ENCODE assay signal across 14 cellular contexts in genomic region chr3:74613566-74613965, GRCh38. TPM values are rescaled to one million over a fixed set of nuclear protein-coding genes. Genes with fewer than 3 reads are reported as not detected.
A peak's percentile ranks its signal among the peaks of the same experiment; 100 is the strongest.
DNase-seq lines count a peak whose midpoint lies in the region; ATAC-seq, FAIRE-seq and TF ChIP-seq lines count a peak whose summit lies in the region.
"Had no signal": no experiment of that assay in that cellular context is flagged by ENCODE, and none has a peak within 500 bp of the region (broad histone marks: within the 10 kb centered on the region; RNA-seq: fewer than 3 reads in every experiment).

No MANE protein-coding gene starts in this region.

- peak overlapping the region; percentile 23 for H3K9ac ChIP-seq in neural cell (ENCODE audit: low read length)

- H3K27me3 ChIP-seq in heart left ventricle: peaks cover 0 to 37% (median 3%) of the 10 kb centered on the region in 9 donors
- H3K27me3 ChIP-seq in esophagus squamous epithelium: peaks cover 0 to 44% (median 0%) of the 10 kb centered on the region in 4 donors
- peaks cover 20% of the 10 kb centered on the region for H3K27me3 ChIP-seq in neural cell (ENCODE audit: insufficient read depth, low read depth, low read length)

- H3K36me3 ChIP-seq in heart left ventricle (no peaks in the 10 kb centered on the region), esophagus squamous epithelium (no peaks in the 10 kb centered on the region), neural cell (ENCODE audit: insufficient read depth, low read length) (no peaks in the 10 kb centered on the region)

- peak overlapping the region; percentile 43 for H3K4me2 ChIP-seq in neural cell (ENCODE audit: low read length)

- POLR2A ChIA-PET in GM10248 (lab: Yijun Ruan, JAX): no interaction called here

- peaks cover 0 to 12% (median 0%) of the 10 kb centered on the region in 12 donors for H3K4me1 ChIP-seq in heart left ventricle
- no peaks in the 10 kb centered on the region for H3K4me1 ChIP-seq in esophagus squamous epithelium

- H3K4me3 ChIP-seq in heart left ventricle (peak overlapping the region; percentile 17 to 56 (median 38)), esophagus squamous epithelium (peak overlapping the region in 3 of 4 donors; percentile 10 to 53 (median 28)), neural cell (ENCODE audit: low read length) (peak overlapping the region; percentile 69)

- TF ChIP-seq CTCF in heart left ventricle (IDR thresholded peaks at IDR 0.05) (no peak), esophagus squamous epithelium (IDR thresholded peaks at IDR 0.05) (no peak), neural cell (IDR thresholded peaks at IDR 0.05; ENCODE audit: poor library complexity, severe bottlenecking) (no peak), GM10248 (IDR thresholded peaks at IDR 0.05; ENCODE audit: control extremely low read depth, extremely low read depth, low read depth, missing control alignments) (no peak)

- H3K9me2 ChIP-seq in neural cell (ENCODE audit: insufficient read depth, low read length): no peaks in the 10 kb centered on the region

- WGBS in heart left ventricle, 4 donors: 21 to 32% (median 27%) methylated on average over 15 of the region's 15 CpGs
- WGBS in esophagus squamous epithelium, 2 donors: 12 to 18% methylated on average over 13 to 15 of the region's 15 CpGs

- CTCF ChIA-PET in GM10248 (lab: Yijun Ruan, JAX): no interaction called here

- H3K79me2 ChIP-seq in neural cell (replicated peaks; ENCODE audit: insufficient read depth, low read length): no peaks in the 10 kb centered on the region

- TF ChIP-seq POLR2A in heart left ventricle (IDR thresholded peaks at IDR 0.05) (no peak), esophagus squamous epithelium (IDR thresholded peaks at IDR 0.05) (no peak)

- no peak for FAIRE-seq in urothelium cell line (lab: Jason Lieb, UNC)

- no peaks in the 10 kb centered on the region for H3F3A ChIP-seq in neural cell (ENCODE audit: insufficient read depth, low read length, poor library complexity, severe bottlenecking)

- no peaks in the 10 kb centered on the region for H4K20me1 ChIP-seq in neural cell (ENCODE audit: insufficient read depth)

- TF ChIP-seq RAD21 in neural cell (conservative IDR thresholded peaks at IDR 0.05): no peak

- no peak for TF ChIP-seq EP300 in neural cell (conservative IDR thresholded peaks at IDR 0.05; ENCODE audit: poor library complexity, severe bottlenecking)

- DNase-seq in heart left ventricle (no peak), left ventricle myocardium superior (no peak), esophagus squamous epithelium (lab: John Stamatoyannopoulos, UW) (no peak), urothelium cell line (ENCODE audit: low spot score) (peak; percentile 19), GM10248 (ENCODE audit: extremely low spot score) (no peak)
- no peak for DNase-seq in activated naive CD4-positive, alpha-beta T cell treated with anti-CD3 and anti-CD28 coated beads, Interleukin-2, amount 50 U/mL, for 16 hours
- DNase-seq: activated CD8-positive, alpha-beta memory T cell treated with anti-CD3 and anti-CD28 coated beads, Interleukin-2, amount 10 ng/mL, durations not matched to agents 7 days and 5 days; CD4-positive, alpha-beta T cell; KBM-7; stimulated activated naive CD4-positive, alpha-beta T cell treated with Interleukin-2 at 50 U/mL for 16 hours had no signal

- ATAC-seq in heart left ventricle (peak in 1 of 4 donors; percentile 21), left ventricle myocardium superior (no peak), GM21737 (IDR thresholded peaks at IDR 0.05; ENCODE audit: unreplicated experiment) (no peak)
- ATAC-seq: activated CD8-positive, alpha-beta memory T cell treated with anti-CD3 and anti-CD28 coated beads, Interleukin-2, amount 10 ng/mL, durations not matched to agents 7 days and 5 days; natural killer cell treated with Interleukin-12 subunit alpha and Interleukin-12 subunit beta and Interleukin-15 and Interleukin-18, amount 100 ng/mL, for 72 hours had no signal

- H3K9me3 ChIP-seq in heart left ventricle (no peaks in the 10 kb centered on the region), esophagus squamous epithelium (no peaks in the 10 kb centered on the region), neural cell (ENCODE audit: low read length) (no peaks in the 10 kb centered on the region)

- no peak overlapping the region for H3K27ac ChIP-seq in heart left ventricle
- H3K27ac ChIP-seq in esophagus squamous epithelium: no peak overlapping the region
- no peak overlapping the region for H3K27ac ChIP-seq in neural cell (ENCODE audit: low read length)

- no peak overlapping the region for H2AFZ ChIP-seq in neural cell (ENCODE audit: low read depth, low read length)

- intact Hi-C loops in heart left ventricle (cut with DNase I) (no loop called here), left ventricle myocardium superior (cut with micrococcal nuclease) (no loop called here), esophagus squamous epithelium (cut with DNase I) (no loop called here)

TF ChIP-seq in neural cell, 6 proteins besides CTCF, POLR2A, EP300 and RAD21:
- no peak for TF ChIP-seq SMC3 (conservative IDR thresholded peaks at IDR 0.05; ENCODE audit: poor library complexity)
- no peak for TF ChIP-seq TAF1 (IDR thresholded peaks at IDR 0.05; ENCODE audit: low read depth)
- TF ChIP-seq REST (IDR thresholded peaks at IDR 0.05; ENCODE audit: borderline replicate concordance): no peak
- no peak for TF ChIP-seq MXI1 (conservative IDR thresholded peaks at IDR 0.05; ENCODE audit: poor library complexity, severe bottlenecking)
- no peak for TF ChIP-seq POLR2AphosphoS5 (IDR thresholded peaks at IDR 0.05)
- no peak for TF ChIP-seq EZH2 (IDR thresholded peaks at IDR 0.05; ENCODE audit: borderline replicate concordance, insufficient read depth, low read length, poor library complexity, severe bottlenecking)
TF ChIP-seq in neural cell: peak in this region for 0.

RNA-seq across cellular contexts. Expression of gene CNTN3, which starts 0.9 kb away (rescaled TPM):
- total RNA-seq in heart left ventricle (1 to 10 TPM in 6 of 9 donors, under 1 TPM in 3; 0.25 to 4.3 (median 1.7) TPM), left ventricle myocardium superior (5.2 TPM), esophagus squamous epithelium (under 1 TPM in 1 of 4 donors, not detected in 3; 0.38 TPM)
- polyA plus RNA-seq in heart left ventricle (1 to 10 TPM; 2.7 to 3.6 TPM), neural cell (24.0 and 31.8 TPM in 2 replicates)
- 21.5 and 21.9 TPM in 2 replicates for polyA minus RNA-seq in neural cell
- total RNA-seq: activated CD8-positive, alpha-beta memory T cell treated with anti-CD3 and anti-CD28 coated beads, Interleukin-2, amount 10 ng/mL, durations not matched to agents 7 days and 5 days; CD4-positive, alpha-beta T cell; dermis microvascular lymphatic vessel endothelial cell; natural killer cell treated with Interleukin-12 subunit alpha and Interleukin-12 subunit beta and Interleukin-15 and Interleukin-18, amount 100 ng/mL, for 72 hours had no signal
